Comparison of ENCODE assay signal across 2 cellular contexts in genomic region chr6:5468586-5468985, GRCh38.
TF ChIP-seq lines count a peak whose summit lies in the region.

No MANE protein-coding gene starts in this region.

TF ChIP-seq in SK-N-SH treated with all-trans-retinoic acid at 6 μM for 48 hours, 23 proteins besides CTCF, POLR2A, EP300 and RAD21 (continued from another document):
- TF ChIP-seq, protein P1, sequence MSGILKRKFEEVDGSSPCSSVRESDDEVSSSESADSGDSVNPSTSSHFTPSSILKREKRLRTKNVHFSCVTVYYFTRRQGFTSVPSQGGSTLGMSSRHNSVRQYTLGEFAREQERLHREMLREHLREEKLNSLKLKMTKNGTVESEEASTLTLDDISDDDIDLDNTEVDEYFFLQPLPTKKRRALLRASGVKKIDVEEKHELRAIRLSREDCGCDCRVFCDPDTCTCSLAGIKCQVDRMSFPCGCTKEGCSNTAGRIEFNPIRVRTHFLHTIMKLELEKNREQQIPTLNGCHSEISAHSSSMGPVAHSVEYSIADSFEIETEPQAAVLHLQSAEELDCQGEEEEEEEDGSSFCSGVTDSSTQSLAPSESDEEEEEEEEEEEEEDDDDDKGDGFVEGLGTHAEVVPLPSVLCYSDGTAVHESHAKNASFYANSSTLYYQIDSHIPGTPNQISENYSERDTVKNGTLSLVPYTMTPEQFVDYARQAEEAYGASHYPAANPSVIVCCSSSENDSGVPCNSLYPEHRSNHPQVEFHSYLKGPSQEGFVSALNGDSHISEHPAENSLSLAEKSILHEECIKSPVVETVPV (CRISPR knock-in tag; IDR thresholded peaks at IDR 0.05), result no peak
- TF ChIP-seq ZFP3 (CRISPR knock-in tag; IDR thresholded peaks at IDR 0.05) (no peak), RARB (CRISPR knock-in tag; IDR thresholded peaks at IDR 0.05) (no peak), ZNF8 (CRISPR knock-in tag; IDR thresholded peaks at IDR 0.05) (0 out of 2 replicates have a peak, but pooled peaks have one; percentile 22), ZNF565 (CRISPR knock-in tag; conservative IDR thresholded peaks at IDR 0.05; ENCODE audit: low read depth) (no peak), OSR1 (CRISPR knock-in tag; IDR thresholded peaks at IDR 0.05) (no peak), CSDC2 (CRISPR knock-in tag; IDR thresholded peaks at IDR 0.05) (no peak), ISL1 (CRISPR knock-in tag; IDR thresholded peaks at IDR 0.05) (peak; percentile 30; the same call in 1 of the 2 replicates), ZNF70 (CRISPR knock-in tag; IDR thresholded peaks at IDR 0.05) (no peak), ARNTL (CRISPR knock-in tag; IDR thresholded peaks at IDR 0.05; ENCODE audit: borderline replicate concordance, low read depth) (no peak), TCF4 (CRISPR knock-in tag; IDR thresholded peaks at IDR 0.05; ENCODE audit: borderline replicate concordance) (no peak)

TF ChIP-seq in H1, 55 proteins besides CTCF, POLR2A, EP300 and RAD21 (continued from another document):
- no peak for TF ChIP-seq ZNF274 (IDR thresholded peaks at IDR 0.05; ENCODE audit: borderline replicate concordance, extremely low read depth, low read length)
